Comparison of ENCODE assay signal across 22 cellular contexts in the genomic region with DNA sequence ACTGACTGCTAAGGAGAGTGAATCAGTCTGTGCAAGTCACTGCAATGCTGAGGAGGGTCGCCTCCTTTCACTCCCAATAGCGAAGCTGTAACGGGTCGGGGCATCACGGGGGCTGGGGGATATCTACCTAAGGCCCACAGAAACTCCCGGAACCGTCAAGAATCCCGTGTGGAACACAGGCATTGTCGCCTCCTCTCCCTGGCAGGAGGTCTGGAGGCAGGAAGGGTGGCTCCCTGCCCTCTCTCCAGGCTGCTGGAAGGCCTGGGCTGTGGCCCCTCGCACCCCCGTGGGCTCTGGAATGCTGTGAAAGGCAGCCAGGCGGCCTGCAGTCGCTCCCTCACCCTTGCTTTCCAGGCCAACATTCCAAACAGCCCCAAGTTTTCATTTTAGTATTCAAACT.
"Had no signal": no experiment of that assay in that cellular context is flagged by ENCODE, and none has a peak within 500 bp of the region (broad histone marks: within the 10 kb centered on the region; RNA-seq: fewer than 3 reads in every experiment).

No MANE protein-coding gene starts in this region.

- H3K9me3 ChIP-seq: lower lobe of right lung, right atrium auricular region, transverse colon had no signal

- ATAC-seq: activated CD8-positive, alpha-beta memory T cell treated with anti-CD3 and anti-CD28 coated beads, Interleukin-2, amount 10 ng/mL, durations not matched to agents 7 days and 5 days; effector memory CD8-positive, alpha-beta T cell; lower lobe of right lung; stimulated activated naive CD8-positive, alpha-beta T cell treated with anti-CD3 and anti-CD28 coated beads, Interleukin-15, Interleukin-2, amounts not matched to agents 100 U/mL and 50 U/mL, for 24 hours had no signal

- H3K4me2 ChIP-seq: hepatocyte had no signal

- H3K4me1 ChIP-seq: right atrium auricular region had no signal

- H3K27ac Mint-ChIP-seq: activated CD4-positive, alpha-beta memory T cell treated with anti-CD3 and anti-CD28 coated beads, Interleukin-2, amount 10 ng/mL, durations not matched to agents 7 days and 5 days; activated CD8-positive, alpha-beta memory T cell treated with anti-CD3 and anti-CD28 coated beads, Interleukin-2, amount 10 ng/mL, durations not matched to agents 7 days and 5 days; activated T-helper 2 cell treated with anti-CD3 and anti-CD28 coated beads, Interferon-gamma antibody, Interleukin-2, Interleukin-4, amounts not matched to agents 10 μg/mL and 5 μg/mL and 100 μg/mL, durations not matched to agents 14 hours and 24 hours and 36 hours; effector memory CD8-positive, alpha-beta T cell; progenitor cell of endocrine pancreas had no signal

- H3K36me3 ChIP-seq: cardiac muscle cell, lower lobe of right lung, right atrium auricular region, transverse colon had no signal

- H3K4me3 ChIP-seq: cardiac muscle cell, hepatocyte, lower lobe of right lung, right atrium auricular region, SK-N-MC, transverse colon had no signal

- H2AFZ ChIP-seq: hepatocyte had no signal

- H3K27ac ChIP-seq: cardiac muscle cell, hepatocyte, lower lobe of right lung, right atrium auricular region, SK-N-MC, transverse colon had no signal

- DNase-seq: activated CD4-positive, alpha-beta memory T cell treated with anti-CD3 and anti-CD28 coated beads, Interleukin-2, amount 10 ng/mL, durations not matched to agents 7 days and 5 days; activated CD4-positive, alpha-beta T cell treated with anti-CD3 and anti-CD28 coated beads for 48 hours; activated CD4-positive, CD25-positive, alpha-beta regulatory T cell; activated CD8-positive, alpha-beta memory T cell treated with anti-CD3 and anti-CD28 coated beads, Interleukin-2, amount 10 ng/mL, durations not matched to agents 7 days and 5 days; activated naive CD4-positive, alpha-beta T cell treated with Interleukin-2 at 50 U/mL for 16 hours; effector memory CD8-positive, alpha-beta T cell; foreskin fibroblast; lower lobe of right lung; midbrain; nucleus accumbens; stimulated activated CD4-positive, alpha-beta T cell treated with anti-CD3 and anti-CD28 coated beads, Interleukin-2, amount 100 ng/mL, for 24 hours; stimulated activated naive CD8-positive, alpha-beta T cell treated with anti-CD3 and anti-CD28 coated beads, Interleukin-15, Interleukin-2, amounts not matched to agents 100 U/mL and 50 U/mL, for 24 hours; substantia nigra; T1000; transverse colon had no signal

- H3K27me3 Mint-ChIP-seq: activated CD4-positive, alpha-beta memory T cell treated with anti-CD3 and anti-CD28 coated beads, Interleukin-2, amount 10 ng/mL, durations not matched to agents 7 days and 5 days; activated CD8-positive, alpha-beta memory T cell treated with anti-CD3 and anti-CD28 coated beads, Interleukin-2, amount 10 ng/mL, durations not matched to agents 7 days and 5 days; effector memory CD8-positive, alpha-beta T cell had no signal

- H3K27me3 ChIP-seq: hepatocyte, right atrium auricular region, transverse colon had no signal

- H3K4me3 Mint-ChIP-seq: activated CD4-positive, alpha-beta memory T cell treated with anti-CD3 and anti-CD28 coated beads, Interleukin-2, amount 10 ng/mL, durations not matched to agents 7 days and 5 days; activated CD8-positive, alpha-beta memory T cell treated with anti-CD3 and anti-CD28 coated beads, Interleukin-2, amount 10 ng/mL, durations not matched to agents 7 days and 5 days; effector memory CD8-positive, alpha-beta T cell; nephron had no signal
